ENCODE assay signal across 14 cellular contexts in the genomic region with DNA sequence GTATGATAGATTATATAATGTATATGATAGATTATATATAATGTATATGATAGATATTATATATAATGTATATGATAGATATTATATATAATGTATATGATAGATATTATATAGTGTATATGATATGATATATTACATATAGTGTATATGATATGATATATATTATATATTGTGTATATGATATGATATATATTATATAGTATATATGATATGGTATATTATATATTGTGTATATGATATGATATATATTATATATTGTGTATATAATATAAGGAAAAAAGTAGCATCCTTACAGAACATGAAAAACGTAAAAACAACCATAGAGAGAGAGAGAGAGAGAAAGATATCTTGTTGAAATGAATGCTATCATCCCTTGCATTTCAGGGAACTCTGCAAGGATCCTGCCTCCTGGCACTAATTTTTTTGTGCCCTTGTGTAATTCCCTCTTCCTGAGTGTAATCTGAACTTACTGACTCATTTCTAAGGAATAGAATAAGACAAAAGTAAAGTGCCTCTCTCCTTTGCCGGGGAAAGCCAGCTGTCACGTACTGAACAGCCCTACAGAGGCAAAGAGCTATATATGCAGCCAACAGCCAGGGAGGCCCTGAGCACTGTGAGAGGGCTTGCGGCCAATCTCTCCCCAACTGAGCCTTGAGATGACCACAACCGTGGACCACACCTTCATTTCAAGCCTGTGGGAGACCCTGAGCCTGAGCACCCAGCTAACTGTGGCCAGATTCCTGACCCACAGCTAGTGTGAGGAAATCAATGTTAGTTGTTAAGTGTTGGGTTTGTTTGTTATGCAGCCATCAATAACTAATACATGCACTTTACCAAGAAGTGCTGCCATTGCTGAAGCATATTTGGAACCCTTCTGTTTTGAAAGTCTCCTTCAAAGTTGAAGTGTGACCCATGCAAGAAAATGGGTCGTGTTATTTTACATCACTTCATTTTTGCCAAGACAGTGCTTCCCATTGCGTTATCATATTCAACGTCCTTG.
A peak's percentile ranks its signal among the peaks of the same experiment; 100 is the strongest.
DNase-seq lines count a peak whose midpoint lies in the region; ATAC-seq, FAIRE-seq and TF ChIP-seq lines count a peak whose summit lies in the region.
"Had no signal": no experiment of that assay in that cellular context is flagged by ENCODE, and none has a peak within 500 bp of the region (broad histone marks: within the 10 kb centered on the region; RNA-seq: fewer than 3 reads in every experiment).

No MANE protein-coding gene starts in this region.

- H3K4me3 Mint-ChIP-seq in WTC11 = no peak overlapping the region
- H3K4me3 Mint-ChIP-seq: CD14-positive monocyte, GM23338 had no signal

- no peak for TF ChIP-seq EP300 in A549 (IDR thresholded peaks at IDR 0.05)

- H3K27me3 ChIP-seq in effector memory CD4-positive, alpha-beta T cell (replicated peaks; ENCODE audit: control insufficient read depth, insufficient read depth, low read length, poor library complexity, severe bottlenecking) = no peaks in the 10 kb centered on the region
- H3K27me3 ChIP-seq: cardiac muscle cell had no signal

- TF ChIP-seq POLR2A in A549 (IDR thresholded peaks at IDR 0.05; ENCODE audit: low read length) = no peak

- H3K9me3 ChIP-seq in A549 = no peaks in the 10 kb centered on the region
- no peaks in the 10 kb centered on the region for H3K9me3 ChIP-seq in effector memory CD4-positive, alpha-beta T cell (ENCODE audit: control insufficient read depth, low read length)

- no peak overlapping the region for H3K27ac ChIP-seq in A549
- H3K27ac ChIP-seq in effector memory CD4-positive, alpha-beta T cell (ENCODE audit: insufficient read depth, low read length, poor library complexity, severe bottlenecking) = no peak overlapping the region
- H3K27ac ChIP-seq: cardiac muscle cell had no signal

- H3K27ac Mint-ChIP-seq in WTC11 = no peak overlapping the region
- H3K27ac Mint-ChIP-seq: CD14-positive monocyte, GM23338 had no signal

- ATAC-seq in A549 = 0 out of 6 replicates have a peak, but pooled peaks of 1 of the 2 experiments have one; percentile 37
- peak; percentile 15; the same call in 1 of the 2 replicates for ATAC-seq in WTC11
- ATAC-seq: GM23338 had no signal

- no peak overlapping the region for H3K4me2 ChIP-seq in A549
- H3K4me2 ChIP-seq: GM23338 had no signal

- FAIRE-seq in A549 (lab: Jason Lieb, UNC) = no peak
- FAIRE-seq: keratinocyte had no signal

- CTCF ChIA-PET in A549 (lab: Yijun Ruan, JAX) = interaction anchor here (1.7 to 2.0 kb wide), 2 partner anchors 18 to 370 kb away, joined by 4 to 6 read pairs; no protein-coding TSS in a partner anchor
- CTCF ChIA-PET in WTC11 (lab: Charles Lee) = no interaction called here

- no peaks in the 10 kb centered on the region for H3K36me3 ChIP-seq in effector memory CD4-positive, alpha-beta T cell (ENCODE audit: control insufficient read depth, insufficient read depth, low read length)
- H3K36me3 ChIP-seq: cardiac muscle cell had no signal

- 56% methylated on average over 8 of the region's 8 CpGs for WGBS in A549 (ENCODE audit: missing lambda C conversion rate)

- H3K27me3 Mint-ChIP-seq in WTC11 (ENCODE audit: low read depth) = peaks cover 4% of the 10 kb centered on the region

- H3K36me3 Mint-ChIP-seq in WTC11 = no peaks in the 10 kb centered on the region
- H3K36me3 Mint-ChIP-seq: CD14-positive monocyte had no signal

- peaks cover 5% of the 10 kb centered on the region for H3K4me1 Mint-ChIP-seq in WTC11

- peak in 1 of 2 experiments; percentile 23 for DNase-seq in A549 (ENCODE audit: low read depth in 1 of 2, low spot score in 1 of 2)
- DNase-seq in H4 (ENCODE audit: low spot score) = peak; percentile 64
- no peak for DNase-seq in WTC11 (ENCODE audit: low spot score)
- peak; percentile 71 to 83 for DNase-seq in foreskin fibroblast
- no peak for DNase-seq in effector memory CD4-positive, alpha-beta T cell
- DNase-seq in OCI-M2 (lab: John Stamatoyannopoulos, UW; ENCODE audit: unreplicated experiment) = no peak
- DNase-seq in NCI-H1092 treated with DMSO at 0.1 percent for 48 hours (lab: John Stamatoyannopoulos, UW) = no peak
- no peak for DNase-seq in GM19240 (ENCODE audit: insufficient read length, low spot score)
- DNase-seq: activated T-cell treated with anti-CD3 and anti-CD28 coated beads, Interleukin-2, amount 50 U/mL, for 1 hour; SHP77 treated with DMSO at 0.1 percent for 48 hours had no signal

- TF ChIP-seq RAD21 in A549 (conservative IDR thresholded peaks at IDR 0.05 in 1 of 2, IDR thresholded peaks at IDR 0.05 in 1 of 2) = no peak

- no peak for TF ChIP-seq CTCF in A549 (IDR thresholded peaks at IDR 0.05)
- no peak for TF ChIP-seq CTCF in WTC11 (IDR thresholded peaks at IDR 0.05)
- TF ChIP-seq CTCF in foreskin fibroblast (IDR thresholded peaks at IDR 0.05; ENCODE audit: low read depth, low read length) = no peak

- H3K4me1 ChIP-seq in A549 = no peaks in the 10 kb centered on the region
- peaks cover 2% of the 10 kb centered on the region for H3K4me1 ChIP-seq in effector memory CD4-positive, alpha-beta T cell (ENCODE audit: control insufficient read depth, insufficient read depth, low read length, poor library complexity, severe bottlenecking)

- H3K4me3 ChIP-seq in A549 (no peak overlapping the region), foreskin fibroblast (ENCODE audit: low read depth in 1 of 2, low read length in 2 of 2) (no peak overlapping the region)
- no peak overlapping the region for H3K4me3 ChIP-seq in effector memory CD4-positive, alpha-beta T cell (ENCODE audit: insufficient read depth, low read depth, low read length, poor library complexity, severe bottlenecking)
- H3K4me3 ChIP-seq: cardiac muscle cell, GM23338 had no signal

- peaks cover 5% of the 10 kb centered on the region; the same call in 1 of the 2 replicates for H3K9me3 Mint-ChIP-seq in WTC11
- H3K9me3 Mint-ChIP-seq: GM23338 had no signal

- POLR2A ChIA-PET in A549 (lab: Yijun Ruan, JAX) (no interaction called here), WTC11 (lab: Charles Lee) (no interaction called here)

TF ChIP-seq in A549, 52 proteins besides CTCF, POLR2A, EP300 and RAD21:
- TF ChIP-seq TP53 (CRISPR knock-in tag; IDR thresholded peaks at IDR 0.05) (no peak), FOSL2 (IDR thresholded peaks at IDR 0.05) (no peak), FOSL2 (CRISPR knock-in tag; IDR thresholded peaks at IDR 0.05) (0 out of 2 replicates have a peak, but pooled peaks have one; percentile 5)

TF ChIP-seq in WTC11, 78 proteins besides CTCF, POLR2A, EP300 and RAD21 (continues in another document):
- no peak for TF ChIP-seq CREB1 (CRISPR knock-in tag; IDR thresholded peaks at IDR 0.05)
- no peak for TF ChIP-seq ZNF671 (CRISPR knock-in tag; IDR thresholded peaks at IDR 0.05)
- TF ChIP-seq, protein P1, sequence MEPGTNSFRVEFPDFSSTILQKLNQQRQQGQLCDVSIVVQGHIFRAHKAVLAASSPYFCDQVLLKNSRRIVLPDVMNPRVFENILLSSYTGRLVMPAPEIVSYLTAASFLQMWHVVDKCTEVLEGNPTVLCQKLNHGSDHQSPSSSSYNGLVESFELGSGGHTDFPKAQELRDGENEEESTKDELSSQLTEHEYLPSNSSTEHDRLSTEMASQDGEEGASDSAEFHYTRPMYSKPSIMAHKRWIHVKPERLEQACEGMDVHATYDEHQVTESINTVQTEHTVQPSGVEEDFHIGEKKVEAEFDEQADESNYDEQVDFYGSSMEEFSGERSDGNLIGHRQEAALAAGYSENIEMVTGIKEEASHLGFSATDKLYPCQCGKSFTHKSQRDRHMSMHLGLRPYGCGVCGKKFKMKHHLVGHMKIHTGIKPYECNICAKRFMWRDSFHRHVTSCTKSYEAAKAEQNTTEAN (CRISPR knock-in tag; IDR thresholded peaks at IDR 0.05) = no peak
- no peak for TF ChIP-seq ZNF219 (CRISPR knock-in tag; IDR thresholded peaks at IDR 0.05; ENCODE audit: borderline replicate concordance)
- TF ChIP-seq HMGA2 (CRISPR knock-in tag; IDR thresholded peaks at IDR 0.05) = no peak
- TF ChIP-seq, protein P2, sequence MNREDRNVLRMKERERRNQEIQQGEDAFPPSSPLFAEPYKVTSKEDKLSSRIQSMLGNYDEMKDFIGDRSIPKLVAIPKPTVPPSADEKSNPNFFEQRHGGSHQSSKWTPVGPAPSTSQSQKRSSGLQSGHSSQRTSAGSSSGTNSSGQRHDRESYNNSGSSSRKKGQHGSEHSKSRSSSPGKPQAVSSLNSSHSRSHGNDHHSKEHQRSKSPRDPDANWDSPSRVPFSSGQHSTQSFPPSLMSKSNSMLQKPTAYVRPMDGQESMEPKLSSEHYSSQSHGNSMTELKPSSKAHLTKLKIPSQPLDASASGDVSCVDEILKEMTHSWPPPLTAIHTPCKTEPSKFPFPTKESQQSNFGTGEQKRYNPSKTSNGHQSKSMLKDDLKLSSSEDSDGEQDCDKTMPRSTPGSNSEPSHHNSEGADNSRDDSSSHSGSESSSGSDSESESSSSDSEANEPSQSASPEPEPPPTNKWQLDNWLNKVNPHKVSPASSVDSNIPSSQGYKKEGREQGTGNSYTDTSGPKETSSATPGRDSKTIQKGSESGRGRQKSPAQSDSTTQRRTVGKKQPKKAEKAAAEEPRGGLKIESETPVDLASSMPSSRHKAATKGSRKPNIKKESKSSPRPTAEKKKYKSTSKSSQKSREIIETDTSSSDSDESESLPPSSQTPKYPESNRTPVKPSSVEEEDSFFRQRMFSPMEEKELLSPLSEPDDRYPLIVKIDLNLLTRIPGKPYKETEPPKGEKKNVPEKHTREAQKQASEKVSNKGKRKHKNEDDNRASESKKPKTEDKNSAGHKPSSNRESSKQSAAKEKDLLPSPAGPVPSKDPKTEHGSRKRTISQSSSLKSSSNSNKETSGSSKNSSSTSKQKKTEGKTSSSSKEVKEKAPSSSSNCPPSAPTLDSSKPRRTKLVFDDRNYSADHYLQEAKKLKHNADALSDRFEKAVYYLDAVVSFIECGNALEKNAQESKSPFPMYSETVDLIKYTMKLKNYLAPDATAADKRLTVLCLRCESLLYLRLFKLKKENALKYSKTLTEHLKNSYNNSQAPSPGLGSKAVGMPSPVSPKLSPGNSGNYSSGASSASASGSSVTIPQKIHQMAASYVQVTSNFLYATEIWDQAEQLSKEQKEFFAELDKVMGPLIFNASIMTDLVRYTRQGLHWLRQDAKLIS (CRISPR knock-in tag; IDR thresholded peaks at IDR 0.05; ENCODE audit: borderline replicate concordance) = no peak
- no peak for TF ChIP-seq NFYB (CRISPR knock-in tag; conservative IDR thresholded peaks at IDR 0.05; ENCODE audit: low read depth)
- no peak for TF ChIP-seq SMAD4 (CRISPR knock-in tag; IDR thresholded peaks at IDR 0.05)
- TF ChIP-seq, protein P3, sequence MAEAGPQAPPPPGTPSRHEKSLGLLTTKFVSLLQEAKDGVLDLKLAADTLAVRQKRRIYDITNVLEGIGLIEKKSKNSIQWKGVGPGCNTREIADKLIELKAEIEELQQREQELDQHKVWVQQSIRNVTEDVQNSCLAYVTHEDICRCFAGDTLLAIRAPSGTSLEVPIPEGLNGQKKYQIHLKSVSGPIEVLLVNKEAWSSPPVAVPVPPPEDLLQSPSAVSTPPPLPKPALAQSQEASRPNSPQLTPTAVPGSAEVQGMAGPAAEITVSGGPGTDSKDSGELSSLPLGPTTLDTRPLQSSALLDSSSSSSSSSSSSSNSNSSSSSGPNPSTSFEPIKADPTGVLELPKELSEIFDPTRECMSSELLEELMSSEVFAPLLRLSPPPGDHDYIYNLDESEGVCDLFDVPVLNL (CRISPR knock-in tag; IDR thresholded peaks at IDR 0.05; ENCODE audit: borderline replicate concordance, low read depth) = no peak
- no peak for TF ChIP-seq MXD4 (CRISPR knock-in tag; IDR thresholded peaks at IDR 0.05; ENCODE audit: borderline replicate concordance)

Comparison
In these comparisons a context has a peak if more than half of its experiments do, and no peak if none do; other contexts are left out.
1. DNase-seq: peak in H4 (single experiment) and foreskin fibroblast (2 of 2); none in WTC11 (single experiment), effector memory CD4-positive, alpha-beta T cell (0 of 3), OCI-M2 (single experiment), NCI-H1092 treated with DMSO at 0.1 percent for 48 hours (single experiment) and GM19240 (single experiment).